In genomic region chr6:150491131-150491795, GRCh38 we compare ENCODE assay signal across 8 cellular contexts.
DNase-seq lines count a peak whose midpoint lies in the region; ATAC-seq and TF ChIP-seq lines count a peak whose summit lies in the region.

No MANE protein-coding gene starts in this region.

- H3K4me2 ChIP-seq in BLaER1 (peak overlapping the region; percentile 34), mesendoderm (ENCODE audit: low read length) (no peak overlapping the region)

- no peak overlapping the region for H2BK5ac ChIP-seq in mesendoderm (ENCODE audit: low read length)

- no peak for TF ChIP-seq CTCF in breast epithelium (IDR thresholded peaks at IDR 0.05)
- no peak for TF ChIP-seq CTCF in gastrocnemius medialis (IDR thresholded peaks at IDR 0.05 in 4 of 5, conservative IDR thresholded peaks at IDR 0.05 in 1 of 5)

- H3K4me1 ChIP-seq in BLaER1 (peaks cover 22% of the 10 kb centered on the region), breast epithelium (no peaks in the 10 kb centered on the region), gastrocnemius medialis (no peaks in the 10 kb centered on the region), mesendoderm (ENCODE audit: control insufficient read depth, low read depth, low read length) (no peaks in the 10 kb centered on the region)

- H3K4me3 ChIP-seq in BLaER1 (no peak overlapping the region), breast epithelium (no peak overlapping the region), gastrocnemius medialis (no peak overlapping the region), mesendoderm (ENCODE audit: low read length) (no peak overlapping the region)

- no peak overlapping the region for H2BK15ac ChIP-seq in mesendoderm (replicated peaks; ENCODE audit: low read depth)

- H3K56ac ChIP-seq in mesendoderm (ENCODE audit: low read length), result no peak overlapping the region

- no peak overlapping the region for H3K4ac ChIP-seq in mesendoderm (ENCODE audit: low read depth, low read length)

- H3K79me2 ChIP-seq in mesendoderm (ENCODE audit: control insufficient read depth, insufficient read depth, low read length), result no peaks in the 10 kb centered on the region

- peaks cover 19% of the 10 kb centered on the region for H3K9me3 ChIP-seq in BLaER1
- no peaks in the 10 kb centered on the region for H3K9me3 ChIP-seq in breast epithelium
- H3K9me3 ChIP-seq in gastrocnemius medialis, result no peaks in the 10 kb centered on the region

- no peak overlapping the region for H4K5ac ChIP-seq in mesendoderm (ENCODE audit: low read length)

- H3K36me3 ChIP-seq in BLaER1 (no peaks in the 10 kb centered on the region), breast epithelium (no peaks in the 10 kb centered on the region), gastrocnemius medialis (no peaks in the 10 kb centered on the region), mesendoderm (ENCODE audit: control insufficient read depth, insufficient read depth, low read length) (no peaks in the 10 kb centered on the region)

- no peak overlapping the region for H3K27ac ChIP-seq in BLaER1
- peak overlapping the region; percentile 38 to 74 for H3K27ac ChIP-seq in breast epithelium
- no peak overlapping the region for H3K27ac ChIP-seq in gastrocnemius medialis
- no peak overlapping the region for H3K27ac ChIP-seq in mesendoderm (ENCODE audit: low read depth, low read length)

- H2BK120ac ChIP-seq in mesendoderm (ENCODE audit: low read depth, low read length), result no peak overlapping the region

- no peak overlapping the region for H3K23ac ChIP-seq in mesendoderm (ENCODE audit: low read length)

- no peaks in the 10 kb centered on the region for H3K79me1 ChIP-seq in mesendoderm (ENCODE audit: low read length)

- in situ Hi-C loops in gastrocnemius medialis (cut with MboI; ENCODE audit: low sequenced_read_pairs in 4 of 4), result no loop called here

- no peaks in the 10 kb centered on the region for H4K20me1 ChIP-seq in BLaER1

- no peak for DNase-seq in breast epithelium (ENCODE audit: low spot score in 2 of 2)
- no peak for DNase-seq in gastrocnemius medialis
- no peak for DNase-seq in mesendoderm

- intact Hi-C loops in breast epithelium (cut with DNase I; ENCODE audit: low total_unique reads) (no loop called here), gastrocnemius medialis (cut with DNase I; ENCODE audit: low total_unique reads) (no loop called here)

- H3K18ac ChIP-seq in mesendoderm (ENCODE audit: low read length), result no peak overlapping the region

- H2AK5ac ChIP-seq in mesendoderm (ENCODE audit: low read length), result no peak overlapping the region

- no peak for TF ChIP-seq POLR2A in breast epithelium (IDR thresholded peaks at IDR 0.05)
- TF ChIP-seq POLR2A in gastrocnemius medialis (IDR thresholded peaks at IDR 0.05), result no peak

- no CpG with 5 or more reads among the region's 5 CpGs for WGBS in mesendoderm (ENCODE audit: extremely low coverage, insufficient coverage, low lambda C conversion rate)

- H3K9ac ChIP-seq in BLaER1, result no peak overlapping the region
- H3K9ac ChIP-seq in mesendoderm (ENCODE audit: low read length), result no peak overlapping the region

- H3K27me3 ChIP-seq in BLaER1, result no peaks in the 10 kb centered on the region
- no peaks in the 10 kb centered on the region for H3K27me3 ChIP-seq in breast epithelium
- H3K27me3 ChIP-seq in gastrocnemius medialis, result no peaks in the 10 kb centered on the region
- no peaks in the 10 kb centered on the region for H3K27me3 ChIP-seq in mesendoderm (ENCODE audit: insufficient read depth, low read length, poor library complexity)

- no peak overlapping the region for H4K8ac ChIP-seq in mesendoderm (ENCODE audit: low read depth, low read length)

- ATAC-seq in GM19463 (IDR thresholded peaks at IDR 0.05; ENCODE audit: unreplicated experiment) (peak; percentile 91), HG03460 (IDR thresholded peaks at IDR 0.05; ENCODE audit: unreplicated experiment) (peak; percentile 88), HG02970 (IDR thresholded peaks at IDR 0.05; ENCODE audit: low FRiP score, unreplicated experiment) (no peak), gastrocnemius medialis (no peak), GM19328 (IDR thresholded peaks at IDR 0.05; ENCODE audit: unreplicated experiment) (no peak)

Comparison
In these comparisons a context has a peak if more than half of its experiments do, and no peak if none do; other contexts are left out.
1. H3K27ac ChIP-seq: peak in breast epithelium (2 of 2); none in BLaER1 (single experiment), gastrocnemius medialis (0 of 4) and mesendoderm (single experiment).
2. ATAC-seq: peak in GM19463 (single experiment) and HG03460 (single experiment); none in HG02970 (single experiment), gastrocnemius medialis (0 of 2) and GM19328 (single experiment).